Comparison of ENCODE assay signal across 1 cellular context in the genomic region with DNA sequence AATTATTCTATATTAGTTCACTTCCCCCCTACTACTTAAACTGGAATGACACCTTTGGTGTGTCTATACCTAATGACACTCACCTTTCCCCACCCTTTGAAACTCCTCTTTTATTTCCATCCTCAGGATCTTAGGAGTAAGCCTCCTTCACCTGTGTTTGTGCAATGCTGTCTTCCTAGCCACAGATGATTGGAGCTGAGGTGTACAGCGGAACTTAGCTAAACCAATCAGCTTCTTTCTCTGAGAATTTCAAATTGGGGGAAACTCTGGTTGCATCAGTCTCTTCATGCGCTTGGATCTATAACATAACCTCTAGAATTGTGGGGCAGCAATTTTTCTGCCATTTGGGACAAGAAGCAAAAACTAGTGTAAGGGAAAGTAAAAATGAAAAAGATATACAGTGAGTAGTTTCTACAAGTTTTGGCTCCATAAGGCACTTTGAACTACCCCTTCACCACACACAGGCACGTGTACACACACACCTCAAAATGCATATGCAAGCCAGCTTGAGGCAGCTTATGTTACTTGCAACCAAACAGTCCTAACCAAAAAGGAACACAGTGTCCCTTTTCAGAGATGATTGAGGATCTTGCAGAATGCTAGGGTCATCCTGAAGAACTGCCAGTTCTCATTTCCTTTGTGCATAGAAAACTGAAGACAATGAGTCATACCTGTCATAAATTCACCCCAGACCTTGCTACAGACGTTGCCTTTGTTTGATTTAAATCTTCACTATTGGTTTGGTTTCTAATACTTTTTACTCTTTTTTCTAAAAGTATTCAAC.
A peak's percentile ranks its signal among the peaks of the same experiment; 100 is the strongest.
TF ChIP-seq lines count a peak whose summit lies in the region.

No MANE protein-coding gene starts in this region.

TF ChIP-seq in SK-N-SH, 30 proteins besides CTCF, POLR2A, EP300 and RAD21 (continued from another document):
- TF ChIP-seq, protein P1, sequence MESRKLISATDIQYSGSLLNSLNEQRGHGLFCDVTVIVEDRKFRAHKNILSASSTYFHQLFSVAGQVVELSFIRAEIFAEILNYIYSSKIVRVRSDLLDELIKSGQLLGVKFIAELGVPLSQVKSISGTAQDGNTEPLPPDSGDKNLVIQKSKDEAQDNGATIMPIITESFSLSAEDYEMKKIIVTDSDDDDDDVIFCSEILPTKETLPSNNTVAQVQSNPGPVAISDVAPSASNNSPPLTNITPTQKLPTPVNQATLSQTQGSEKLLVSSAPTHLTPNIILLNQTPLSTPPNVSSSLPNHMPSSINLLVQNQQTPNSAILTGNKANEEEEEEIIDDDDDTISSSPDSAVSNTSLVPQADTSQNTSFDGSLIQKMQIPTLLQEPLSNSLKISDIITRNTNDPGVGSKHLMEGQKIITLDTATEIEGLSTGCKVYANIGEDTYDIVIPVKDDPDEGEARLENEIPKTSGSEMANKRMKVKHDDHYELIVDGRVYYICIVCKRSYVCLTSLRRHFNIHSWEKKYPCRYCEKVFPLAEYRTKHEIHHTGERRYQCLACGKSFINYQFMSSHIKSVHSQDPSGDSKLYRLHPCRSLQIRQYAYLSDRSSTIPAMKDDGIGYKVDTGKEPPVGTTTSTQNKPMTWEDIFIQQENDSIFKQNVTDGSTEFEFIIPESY (IDR thresholded peaks at IDR 0.05; ENCODE audit: borderline replicate concordance, low read depth), result no peak
- TF ChIP-seq MXI1 (IDR thresholded peaks at IDR 0.05; ENCODE audit: low read depth, low read length), result no peak
- TF ChIP-seq, protein P2, sequence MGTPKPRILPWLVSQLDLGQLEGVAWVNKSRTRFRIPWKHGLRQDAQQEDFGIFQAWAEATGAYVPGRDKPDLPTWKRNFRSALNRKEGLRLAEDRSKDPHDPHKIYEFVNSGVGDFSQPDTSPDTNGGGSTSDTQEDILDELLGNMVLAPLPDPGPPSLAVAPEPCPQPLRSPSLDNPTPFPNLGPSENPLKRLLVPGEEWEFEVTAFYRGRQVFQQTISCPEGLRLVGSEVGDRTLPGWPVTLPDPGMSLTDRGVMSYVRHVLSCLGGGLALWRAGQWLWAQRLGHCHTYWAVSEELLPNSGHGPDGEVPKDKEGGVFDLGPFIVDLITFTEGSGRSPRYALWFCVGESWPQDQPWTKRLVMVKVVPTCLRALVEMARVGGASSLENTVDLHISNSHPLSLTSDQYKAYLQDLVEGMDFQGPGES (IDR thresholded peaks at IDR 0.05; ENCODE audit: low read depth, low read length), result no peak
- TF ChIP-seq GATA2 (CRISPR knock-in tag; IDR thresholded peaks at IDR 0.05), result no peak
- TF ChIP-seq FOXM1 (IDR thresholded peaks at IDR 0.05; ENCODE audit: low read depth), result no peak
- no peak for TF ChIP-seq ELF1 (IDR thresholded peaks at IDR 0.05)
- TF ChIP-seq NRF1 (IDR thresholded peaks at IDR 0.05; ENCODE audit: low read depth, low read length), result no peak
- no peak for TF ChIP-seq FOXJ3 (CRISPR knock-in tag; IDR thresholded peaks at IDR 0.05)
- TF ChIP-seq, protein P3, sequence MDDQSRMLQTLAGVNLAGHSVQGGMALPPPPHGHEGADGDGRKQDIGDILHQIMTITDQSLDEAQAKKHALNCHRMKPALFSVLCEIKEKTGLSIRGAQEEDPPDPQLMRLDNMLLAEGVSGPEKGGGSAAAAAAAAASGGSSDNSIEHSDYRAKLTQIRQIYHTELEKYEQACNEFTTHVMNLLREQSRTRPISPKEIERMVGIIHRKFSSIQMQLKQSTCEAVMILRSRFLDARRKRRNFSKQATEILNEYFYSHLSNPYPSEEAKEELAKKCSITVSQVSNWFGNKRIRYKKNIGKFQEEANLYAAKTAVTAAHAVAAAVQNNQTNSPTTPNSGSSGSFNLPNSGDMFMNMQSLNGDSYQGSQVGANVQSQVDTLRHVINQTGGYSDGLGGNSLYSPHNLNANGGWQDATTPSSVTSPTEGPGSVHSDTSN (IDR thresholded peaks at IDR 0.05), result peak; percentile 95
- no peak for TF ChIP-seq NFIC (IDR thresholded peaks at IDR 0.05; ENCODE audit: borderline replicate concordance)
- TF ChIP-seq GABPA (IDR thresholded peaks at IDR 0.05; ENCODE audit: low read depth), result no peak
- TF ChIP-seq RCOR1 (IDR thresholded peaks at IDR 0.05; ENCODE audit: low read length), result no peak
- no peak for TF ChIP-seq CHD2 (IDR thresholded peaks at IDR 0.05; ENCODE audit: low read length, partially characterized antibody)
- peak; percentile 80 for TF ChIP-seq JUND (IDR thresholded peaks at IDR 0.05)
- no peak for TF ChIP-seq TEAD4 (IDR thresholded peaks at IDR 0.05; ENCODE audit: borderline replicate concordance, insufficient read depth)
- TF ChIP-seq, protein P4, sequence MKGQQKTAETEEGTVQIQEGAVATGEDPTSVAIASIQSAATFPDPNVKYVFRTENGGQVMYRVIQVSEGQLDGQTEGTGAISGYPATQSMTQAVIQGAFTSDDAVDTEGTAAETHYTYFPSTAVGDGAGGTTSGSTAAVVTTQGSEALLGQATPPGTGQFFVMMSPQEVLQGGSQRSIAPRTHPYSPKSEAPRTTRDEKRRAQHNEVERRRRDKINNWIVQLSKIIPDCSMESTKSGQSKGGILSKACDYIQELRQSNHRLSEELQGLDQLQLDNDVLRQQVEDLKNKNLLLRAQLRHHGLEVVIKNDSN (IDR thresholded peaks at IDR 0.05; ENCODE audit: borderline replicate concordance, low read depth), result no peak
- TF ChIP-seq YY1 (IDR thresholded peaks at IDR 0.05; ENCODE audit: low read depth), result no peak
- TF ChIP-seq EZH2phosphoT487 (IDR thresholded peaks at IDR 0.05; ENCODE audit: borderline replicate concordance, low read depth), result no peak
- TF ChIP-seq, protein P5, sequence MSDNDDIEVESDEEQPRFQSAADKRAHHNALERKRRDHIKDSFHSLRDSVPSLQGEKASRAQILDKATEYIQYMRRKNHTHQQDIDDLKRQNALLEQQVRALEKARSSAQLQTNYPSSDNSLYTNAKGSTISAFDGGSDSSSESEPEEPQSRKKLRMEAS (IDR thresholded peaks at IDR 0.05; ENCODE audit: low read depth), result no peak
